8 cellular contexts compared by ENCODE assay signal in the genomic region with DNA sequence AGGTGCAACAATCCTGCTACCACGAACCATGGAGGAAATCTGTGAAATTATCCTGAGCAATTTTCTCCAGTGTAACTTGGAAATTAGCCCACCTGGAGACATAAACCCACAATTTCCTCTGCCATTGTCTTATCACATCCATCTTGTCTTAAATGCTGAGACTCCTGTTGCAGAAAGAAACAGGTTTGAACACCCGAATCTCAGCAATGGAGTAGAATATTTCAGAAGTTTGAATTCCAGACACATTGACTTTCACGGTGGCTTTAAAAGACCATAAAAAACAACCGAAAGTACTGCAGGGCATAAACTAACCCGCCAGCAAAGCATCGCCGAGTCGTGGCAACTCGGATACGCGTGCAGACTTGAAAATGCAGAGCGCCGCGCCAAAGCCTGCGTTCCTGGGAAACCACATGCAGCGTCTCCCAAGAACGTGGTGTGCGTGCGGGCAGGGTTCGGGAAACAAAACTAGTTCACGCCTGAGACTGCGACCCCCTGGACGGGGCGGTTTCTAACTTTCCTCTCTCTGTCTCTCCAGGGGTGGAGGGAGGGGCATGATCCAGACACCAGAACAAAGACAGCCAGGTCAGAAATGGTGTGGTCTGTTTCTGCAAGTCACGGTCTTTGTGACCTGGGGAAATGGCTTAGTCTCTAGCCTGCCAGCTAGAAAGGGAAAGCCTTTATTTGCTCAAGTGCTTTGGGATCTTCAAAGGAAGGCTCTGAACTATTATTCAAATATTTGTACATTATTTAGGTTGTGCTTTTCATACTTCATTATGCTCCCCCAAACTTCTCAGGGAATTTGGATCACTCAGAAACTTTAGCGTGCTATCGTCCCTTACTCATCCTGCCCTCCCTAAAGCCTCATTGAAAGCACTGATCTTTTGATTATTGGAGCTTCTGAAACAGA. TPM values are rescaled to one million over a fixed set of nuclear protein-coding genes. Genes with fewer than 3 reads are reported as not detected.
DNase-seq lines count a peak whose midpoint lies in the region; ATAC-seq, FAIRE-seq and TF ChIP-seq lines count a peak whose summit lies in the region.

No MANE protein-coding gene starts in this region.

- no peak for TF ChIP-seq CTCF in cardiac muscle cell (IDR thresholded peaks at IDR 0.05; ENCODE audit: low read depth, low read length)

- H3K4me3 ChIP-seq in cardiac muscle cell: peak overlapping the region; percentile 11

- no peaks in the 10 kb centered on the region for H3K9me3 ChIP-seq in cardiac muscle cell (ENCODE audit: low read depth)

- ATAC-seq in HG02759 (IDR thresholded peaks at IDR 0.05; ENCODE audit: unreplicated experiment) (no peak), HG03520 (IDR thresholded peaks at IDR 0.05; ENCODE audit: unreplicated experiment) (no peak)

- H3K27ac ChIP-seq in cardiac muscle cell: no peak overlapping the region

- peak; percentile 13 for DNase-seq in COLO829 (ENCODE audit: low spot score)
- peak; percentile 26 for DNase-seq in HPDE6-E6E7 (ENCODE audit: extremely low spot score)
- DNase-seq in activated T-helper 1 cell treated with anti-CD3 and anti-CD28 coated beads, Interleukin-12 subunit alpha, Interleukin-12 subunit beta, Interleukin-2, Interleukin-4 antibody, amounts not matched to agents 30 ng/mL and 10 ng/mL and 1 ng/mL, durations not matched to agents 14 hours and 24 hours and 36 hours (ENCODE audit: low spot score): no peak
- DNase-seq in cardiac muscle cell (ENCODE audit: low read depth in 1 of 2, low spot score in 1 of 2): peak; percentile 42 to 68
- DNase-seq in posterior cingulate gyrus: peak in 9 of 10 donors; percentile 28 to 92 (median 59)
- no peak for DNase-seq in frontal cortex (ENCODE audit: low spot score in 2 of 2)

- FAIRE-seq in frontal cortex (lab: Jason Lieb, UNC): no peak

- H3K27ac Mint-ChIP-seq in activated T-helper 1 cell treated with anti-CD3 and anti-CD28 coated beads, Interleukin-12 subunit alpha, Interleukin-12 subunit beta, Interleukin-2, Interleukin-4 antibody, amounts not matched to agents 30 ng/mL and 10 ng/mL and 1 ng/mL, durations not matched to agents 14 hours and 24 hours and 36 hours: no peak overlapping the region

- intact Hi-C loops in activated T-helper 1 cell treated with anti-CD3 and anti-CD28 coated beads, Interleukin-12 subunit alpha, Interleukin-12 subunit beta, Interleukin-2, Interleukin-4 antibody, amounts not matched to agents 30 ng/mL and 10 ng/mL and 1 ng/mL, durations not matched to agents 14 hours and 24 hours and 36 hours (cut with micrococcal nuclease): no loop called here
- intact Hi-C loops in posterior cingulate gyrus (cut with DNase I): no loop called here

- peaks cover 6% of the 10 kb centered on the region for H3K27me3 ChIP-seq in cardiac muscle cell

- H3K36me3 Mint-ChIP-seq in activated T-helper 1 cell treated with anti-CD3 and anti-CD28 coated beads, Interleukin-12 subunit alpha, Interleukin-12 subunit beta, Interleukin-2, Interleukin-4 antibody, amounts not matched to agents 30 ng/mL and 10 ng/mL and 1 ng/mL, durations not matched to agents 14 hours and 24 hours and 36 hours (ENCODE audit: low read depth): no peaks in the 10 kb centered on the region

- H3K4me1 Mint-ChIP-seq in activated T-helper 1 cell treated with anti-CD3 and anti-CD28 coated beads, Interleukin-12 subunit alpha, Interleukin-12 subunit beta, Interleukin-2, Interleukin-4 antibody, amounts not matched to agents 30 ng/mL and 10 ng/mL and 1 ng/mL, durations not matched to agents 14 hours and 24 hours and 36 hours (ENCODE audit: low read depth): peaks cover 6% of the 10 kb centered on the region

- no peaks in the 10 kb centered on the region for H3K9me3 Mint-ChIP-seq in activated T-helper 1 cell treated with anti-CD3 and anti-CD28 coated beads, Interleukin-12 subunit alpha, Interleukin-12 subunit beta, Interleukin-2, Interleukin-4 antibody, amounts not matched to agents 30 ng/mL and 10 ng/mL and 1 ng/mL, durations not matched to agents 14 hours and 24 hours and 36 hours

- H3K27me3 Mint-ChIP-seq in activated T-helper 1 cell treated with anti-CD3 and anti-CD28 coated beads, Interleukin-12 subunit alpha, Interleukin-12 subunit beta, Interleukin-2, Interleukin-4 antibody, amounts not matched to agents 30 ng/mL and 10 ng/mL and 1 ng/mL, durations not matched to agents 14 hours and 24 hours and 36 hours (ENCODE audit: insufficient read depth): peaks cover 33% of the 10 kb centered on the region

- no peaks in the 10 kb centered on the region for H3K4me1 ChIP-seq in cardiac muscle cell (ENCODE audit: low read depth)

- peak overlapping the region; percentile 1 for H3K4me3 Mint-ChIP-seq in activated T-helper 1 cell treated with anti-CD3 and anti-CD28 coated beads, Interleukin-12 subunit alpha, Interleukin-12 subunit beta, Interleukin-2, Interleukin-4 antibody, amounts not matched to agents 30 ng/mL and 10 ng/mL and 1 ng/mL, durations not matched to agents 14 hours and 24 hours and 36 hours

- H3K36me3 ChIP-seq in cardiac muscle cell: no peaks in the 10 kb centered on the region

RNA-seq across cellular contexts. Expression of a gene that starts 26.9 kb away (rescaled TPM):
- 5.3 and 5.5 TPM in 2 replicates for total RNA-seq in activated T-helper 1 cell treated with anti-CD3 and anti-CD28 coated beads, Interleukin-12 subunit alpha, Interleukin-12 subunit beta, Interleukin-2, Interleukin-4 antibody, amounts not matched to agents 30 ng/mL and 10 ng/mL and 1 ng/mL, durations not matched to agents 14 hours and 24 hours and 36 hours
- total RNA-seq in cardiac muscle cell (20.2 and 23.1 TPM in 2 replicates), frontal cortex (29.8 TPM)
- 2.7 and 3.9 TPM in 2 replicates for polyA plus RNA-seq in cardiac muscle cell

Comparison
In these comparisons a context has a peak if more than half of its experiments do, and no peak if none do; other contexts are left out.
1. DNase-seq: peak in COLO829 (single experiment), HPDE6-E6E7 (single experiment), cardiac muscle cell (2 of 2) and posterior cingulate gyrus (9 of 10); none in activated T-helper 1 cell treated with anti-CD3 and anti-CD28 coated beads, Interleukin-12 subunit alpha, Interleukin-12 subunit beta, Interleukin-2, Interleukin-4 antibody, amounts not matched to agents 30 ng/mL and 10 ng/mL and 1 ng/mL, durations not matched to agents 14 hours and 24 hours and 36 hours (single experiment) and frontal cortex (0 of 2).